In the genomic region with DNA sequence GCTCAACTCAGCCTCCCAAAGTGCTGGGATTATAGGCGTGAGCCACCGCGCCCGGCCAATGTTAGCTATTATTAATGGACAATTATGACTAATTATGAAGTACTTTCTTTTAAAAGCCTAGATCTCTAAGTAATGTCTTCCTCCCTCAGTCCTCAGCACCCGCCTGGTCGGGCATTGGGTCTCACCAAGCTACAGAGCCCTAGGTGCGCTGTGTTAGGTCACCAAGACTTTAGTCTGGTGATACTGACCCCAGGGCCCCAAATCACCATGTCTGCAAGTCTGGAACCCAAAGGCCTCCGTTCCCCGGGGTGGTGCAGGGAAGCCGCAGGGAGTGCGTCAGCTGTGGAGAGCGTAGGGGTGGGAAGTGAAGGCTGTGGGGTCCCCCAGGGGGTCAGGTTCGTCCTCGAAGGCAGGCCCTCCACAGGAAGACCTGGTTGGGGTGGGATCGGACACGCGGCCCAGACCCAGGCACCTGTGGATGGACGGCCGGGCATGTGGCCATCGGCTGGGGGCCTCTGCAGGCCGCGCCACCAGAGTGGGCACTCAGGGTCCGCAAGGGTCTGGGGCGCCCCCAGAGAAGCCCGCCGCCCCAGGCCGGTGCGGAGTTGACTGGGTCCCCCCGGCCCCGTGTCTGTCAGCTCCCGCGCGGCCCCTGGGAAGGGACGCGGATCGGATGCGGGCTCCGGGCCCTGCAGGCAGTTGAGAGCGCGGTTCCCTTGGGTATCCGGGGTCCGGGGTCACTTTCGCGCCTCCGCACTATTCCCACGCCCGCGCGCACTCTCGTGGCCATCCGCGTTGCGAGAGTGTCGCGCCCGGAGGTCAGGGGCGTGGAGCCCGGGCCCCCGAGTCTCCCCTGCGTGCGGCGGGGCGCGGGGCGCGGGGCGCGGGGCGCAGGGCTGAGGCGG, we compare ENCODE assay signal across 1 cellular context.
TF ChIP-seq lines count a peak whose summit lies in the region.

No MANE protein-coding gene starts in this region.

TF ChIP-seq in GM23338, 12 proteins besides CTCF, POLR2A, EP300 and RAD21 (continued from another document):
- TF ChIP-seq, protein P1, sequence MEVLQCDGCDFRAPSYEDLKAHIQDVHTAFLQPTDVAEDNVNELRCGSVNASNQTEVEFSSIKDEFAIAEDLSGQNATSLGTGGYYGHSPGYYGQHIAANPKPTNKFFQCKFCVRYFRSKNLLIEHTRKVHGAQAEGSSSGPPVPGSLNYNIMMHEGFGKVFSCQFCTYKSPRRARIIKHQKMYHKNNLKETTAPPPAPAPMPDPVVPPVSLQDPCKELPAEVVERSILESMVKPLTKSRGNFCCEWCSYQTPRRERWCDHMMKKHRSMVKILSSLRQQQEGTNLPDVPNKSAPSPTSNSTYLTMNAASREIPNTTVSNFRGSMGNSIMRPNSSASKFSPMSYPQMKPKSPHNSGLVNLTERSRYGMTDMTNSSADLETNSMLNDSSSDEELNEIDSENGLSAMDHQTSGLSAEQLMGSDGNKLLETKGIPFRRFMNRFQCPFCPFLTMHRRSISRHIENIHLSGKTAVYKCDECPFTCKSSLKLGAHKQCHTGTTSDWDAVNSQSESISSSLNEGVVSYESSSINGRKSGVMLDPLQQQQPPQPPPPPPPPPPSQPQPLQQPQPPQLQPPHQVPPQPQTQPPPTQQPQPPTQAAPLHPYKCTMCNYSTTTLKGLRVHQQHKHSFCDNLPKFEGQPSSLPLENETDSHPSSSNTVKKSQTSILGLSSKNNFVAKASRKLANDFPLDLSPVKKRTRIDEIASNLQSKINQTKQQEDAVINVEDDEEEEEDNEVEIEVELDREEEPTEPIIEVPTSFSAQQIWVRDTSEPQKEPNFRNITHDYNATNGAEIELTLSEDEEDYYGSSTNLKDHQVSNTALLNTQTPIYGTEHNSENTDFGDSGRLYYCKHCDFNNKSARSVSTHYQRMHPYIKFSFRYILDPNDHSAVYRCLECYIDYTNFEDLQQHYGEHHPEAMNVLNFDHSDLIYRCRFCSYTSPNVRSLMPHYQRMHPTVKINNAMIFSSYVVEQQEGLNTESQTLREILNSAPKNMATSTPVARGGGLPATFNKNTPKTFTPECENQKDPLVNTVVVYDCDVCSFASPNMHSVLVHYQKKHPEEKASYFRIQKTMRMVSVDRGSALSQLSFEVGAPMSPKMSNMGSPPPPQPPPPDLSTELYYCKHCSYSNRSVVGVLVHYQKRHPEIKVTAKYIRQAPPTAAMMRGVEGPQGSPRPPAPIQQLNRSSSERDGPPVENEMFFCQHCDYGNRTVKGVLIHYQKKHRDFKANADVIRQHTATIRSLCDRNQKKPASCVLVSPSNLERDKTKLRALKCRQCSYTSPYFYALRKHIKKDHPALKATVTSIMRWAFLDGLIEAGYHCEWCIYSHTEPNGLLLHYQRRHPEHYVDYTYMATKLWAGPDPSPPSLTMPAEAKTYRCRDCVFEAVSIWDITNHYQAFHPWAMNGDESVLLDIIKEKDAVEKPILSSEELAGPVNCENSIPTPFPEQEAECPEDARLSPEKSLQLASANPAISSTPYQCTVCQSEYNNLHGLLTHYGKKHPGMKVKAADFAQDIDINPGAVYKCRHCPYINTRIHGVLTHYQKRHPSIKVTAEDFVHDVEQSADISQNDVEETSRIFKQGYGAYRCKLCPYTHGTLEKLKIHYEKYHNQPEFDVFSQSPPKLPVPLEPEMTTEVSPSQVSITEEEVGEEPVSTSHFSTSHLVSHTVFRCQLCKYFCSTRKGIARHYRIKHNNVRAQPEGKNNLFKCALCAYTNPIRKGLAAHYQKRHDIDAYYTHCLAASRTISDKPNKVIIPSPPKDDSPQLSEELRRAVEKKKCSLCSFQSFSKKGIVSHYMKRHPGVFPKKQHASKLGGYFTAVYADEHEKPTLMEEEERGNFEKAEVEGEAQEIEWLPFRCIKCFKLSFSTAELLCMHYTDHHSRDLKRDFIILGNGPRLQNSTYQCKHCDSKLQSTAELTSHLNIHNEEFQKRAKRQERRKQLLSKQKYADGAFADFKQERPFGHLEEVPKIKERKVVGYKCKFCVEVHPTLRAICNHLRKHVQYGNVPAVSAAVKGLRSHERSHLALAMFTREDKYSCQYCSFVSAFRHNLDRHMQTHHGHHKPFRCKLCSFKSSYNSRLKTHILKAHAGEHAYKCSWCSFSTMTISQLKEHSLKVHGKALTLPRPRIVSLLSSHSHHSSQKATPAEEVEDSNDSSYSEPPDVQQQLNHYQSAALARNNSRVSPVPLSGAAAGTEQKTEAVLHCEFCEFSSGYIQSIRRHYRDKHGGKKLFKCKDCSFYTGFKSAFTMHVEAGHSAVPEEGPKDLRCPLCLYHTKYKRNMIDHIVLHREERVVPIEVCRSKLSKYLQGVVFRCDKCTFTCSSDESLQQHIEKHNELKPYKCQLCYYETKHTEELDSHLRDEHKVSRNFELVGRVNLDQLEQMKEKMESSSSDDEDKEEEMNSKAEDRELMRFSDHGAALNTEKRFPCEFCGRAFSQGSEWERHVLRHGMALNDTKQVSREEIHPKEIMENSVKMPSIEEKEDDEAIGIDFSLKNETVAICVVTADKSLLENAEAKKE (CRISPR knock-in tag; IDR thresholded peaks at IDR 0.05) = no peak
- TF ChIP-seq, protein P2, sequence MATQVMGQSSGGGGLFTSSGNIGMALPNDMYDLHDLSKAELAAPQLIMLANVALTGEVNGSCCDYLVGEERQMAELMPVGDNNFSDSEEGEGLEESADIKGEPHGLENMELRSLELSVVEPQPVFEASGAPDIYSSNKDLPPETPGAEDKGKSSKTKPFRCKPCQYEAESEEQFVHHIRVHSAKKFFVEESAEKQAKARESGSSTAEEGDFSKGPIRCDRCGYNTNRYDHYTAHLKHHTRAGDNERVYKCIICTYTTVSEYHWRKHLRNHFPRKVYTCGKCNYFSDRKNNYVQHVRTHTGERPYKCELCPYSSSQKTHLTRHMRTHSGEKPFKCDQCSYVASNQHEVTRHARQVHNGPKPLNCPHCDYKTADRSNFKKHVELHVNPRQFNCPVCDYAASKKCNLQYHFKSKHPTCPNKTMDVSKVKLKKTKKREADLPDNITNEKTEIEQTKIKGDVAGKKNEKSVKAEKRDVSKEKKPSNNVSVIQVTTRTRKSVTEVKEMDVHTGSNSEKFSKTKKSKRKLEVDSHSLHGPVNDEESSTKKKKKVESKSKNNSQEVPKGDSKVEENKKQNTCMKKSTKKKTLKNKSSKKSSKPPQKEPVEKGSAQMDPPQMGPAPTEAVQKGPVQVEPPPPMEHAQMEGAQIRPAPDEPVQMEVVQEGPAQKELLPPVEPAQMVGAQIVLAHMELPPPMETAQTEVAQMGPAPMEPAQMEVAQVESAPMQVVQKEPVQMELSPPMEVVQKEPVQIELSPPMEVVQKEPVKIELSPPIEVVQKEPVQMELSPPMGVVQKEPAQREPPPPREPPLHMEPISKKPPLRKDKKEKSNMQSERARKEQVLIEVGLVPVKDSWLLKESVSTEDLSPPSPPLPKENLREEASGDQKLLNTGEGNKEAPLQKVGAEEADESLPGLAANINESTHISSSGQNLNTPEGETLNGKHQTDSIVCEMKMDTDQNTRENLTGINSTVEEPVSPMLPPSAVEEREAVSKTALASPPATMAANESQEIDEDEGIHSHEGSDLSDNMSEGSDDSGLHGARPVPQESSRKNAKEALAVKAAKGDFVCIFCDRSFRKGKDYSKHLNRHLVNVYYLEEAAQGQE (IDR thresholded peaks at IDR 0.05; ENCODE audit: unreplicated experiment) = no peak
- TF ChIP-seq ZNF114 (CRISPR knock-in tag; IDR thresholded peaks at IDR 0.05) (no peak), ZNF331 (CRISPR knock-in tag; IDR thresholded peaks at IDR 0.05; ENCODE audit: low read depth) (no peak)
